Comparison of ENCODE assay signal across 8 cellular contexts in genomic region chr12:56029666-56030293, GRCh38. TPM values are rescaled to one million over a fixed set of nuclear protein-coding genes. Genes with fewer than 3 reads are reported as not detected.
DNase-seq lines count a peak whose midpoint lies in the region; ATAC-seq, FAIRE-seq and TF ChIP-seq lines count a peak whose summit lies in the region.

No MANE protein-coding gene starts in this region.

- H3K9me3 Mint-ChIP-seq in CD8-positive, alpha-beta T cell = no peaks in the 10 kb centered on the region
- no peaks in the 10 kb centered on the region for H3K9me3 Mint-ChIP-seq in activated T-helper 17 cell treated with anti-CD3 and anti-CD28 coated beads, Interleukin-2, amount 50 U/mL, for 72 hours

- peak; percentile 63 for TF ChIP-seq CTCF in CD8-positive, alpha-beta T cell (IDR thresholded peaks at IDR 0.05)
- TF ChIP-seq CTCF in foreskin fibroblast (IDR thresholded peaks at IDR 0.05; ENCODE audit: low read depth, low read length) = peak; percentile 83
- peak; percentile 87 for TF ChIP-seq CTCF in retinal pigment epithelial cell (conservative IDR thresholded peaks at IDR 0.05; ENCODE audit: low read depth, low read length)

- peaks cover 26% of the 10 kb centered on the region for H3K4me1 Mint-ChIP-seq in CD8-positive, alpha-beta T cell (ENCODE audit: low read depth)
- H3K4me1 Mint-ChIP-seq in activated T-helper 17 cell treated with anti-CD3 and anti-CD28 coated beads, Interleukin-2, amount 50 U/mL, for 72 hours = peaks cover 16% of the 10 kb centered on the region

- peak in 4 of 7 experiments; percentile 40 to 54 (median 48) for DNase-seq in CD8-positive, alpha-beta T cell
- DNase-seq in GM19239 (ENCODE audit: insufficient read length, low spot score) (peak; percentile 45), NCI-H460 (ENCODE audit: extremely low read depth, low read depth) (peak; percentile 49), foreskin fibroblast (peak; percentile 60 to 85), retinal pigment epithelial cell (ENCODE audit: low read depth) (no peak)

- H3K27me3 Mint-ChIP-seq in CD8-positive, alpha-beta T cell (ENCODE audit: low read depth) = no peaks in the 10 kb centered on the region
- H3K27me3 Mint-ChIP-seq in activated T-helper 17 cell treated with anti-CD3 and anti-CD28 coated beads, Interleukin-2, amount 50 U/mL, for 72 hours = no peaks in the 10 kb centered on the region

- intact Hi-C loops in CD8-positive, alpha-beta T cell (cut with DNase I, micrococcal nuclease) = loop anchor here (1.0 to 5.0 kb wide), 4 partner anchors 33 to 303 kb away; no protein-coding TSS in a partner anchor

- no peak overlapping the region for H3K4me3 Mint-ChIP-seq in CD8-positive, alpha-beta T cell
- H3K4me3 Mint-ChIP-seq in activated T-helper 17 cell treated with anti-CD3 and anti-CD28 coated beads, Interleukin-2, amount 50 U/mL, for 72 hours = no peak overlapping the region

- H3K27me3 ChIP-seq in CD8-positive, alpha-beta T cell (ENCODE audit: insufficient read depth, low read length) = no peaks in the 10 kb centered on the region

- no peak overlapping the region for H3K4me3 ChIP-seq in CD8-positive, alpha-beta T cell (ENCODE audit: low read depth, low read length)
- no peak overlapping the region for H3K4me3 ChIP-seq in foreskin fibroblast (ENCODE audit: low read depth in 1 of 2, low read length in 2 of 2)
- no peak overlapping the region for H3K4me3 ChIP-seq in retinal pigment epithelial cell (ENCODE audit: low read length)

- CTCF ChIA-PET in CD8-positive, alpha-beta T cell (lab: Charles Lee) = interaction anchor here (0.7 to 5.2 kb wide), 23 partner anchors 10 to 383 kb away, joined by 3 to 54 read pairs (median 4); partner anchors contain the start of gene SUOX

- peak; percentile 52 for FAIRE-seq in GM19239 (lab: Jason Lieb, UNC)

- peaks cover 3% of the 10 kb centered on the region for H3K36me3 ChIP-seq in CD8-positive, alpha-beta T cell (ENCODE audit: insufficient read depth, low read length)

- H3K36me3 Mint-ChIP-seq in CD8-positive, alpha-beta T cell = peaks cover 29% of the 10 kb centered on the region
- peaks cover 95% of the 10 kb centered on the region for H3K36me3 Mint-ChIP-seq in activated T-helper 17 cell treated with anti-CD3 and anti-CD28 coated beads, Interleukin-2, amount 50 U/mL, for 72 hours (ENCODE audit: low read depth)

- POLR2A ChIA-PET in CD8-positive, alpha-beta T cell (lab: Charles Lee) = no interaction called here

- H3K9me3 ChIP-seq in CD8-positive, alpha-beta T cell (ENCODE audit: low read length) = no peaks in the 10 kb centered on the region

- H3K4me1 ChIP-seq in CD8-positive, alpha-beta T cell (ENCODE audit: insufficient read depth, low read length) = peaks cover 23% of the 10 kb centered on the region

- peak; percentile 41 for ATAC-seq in CD8-positive, alpha-beta T cell
- ATAC-seq in activated T-helper 17 cell treated with anti-CD3 and anti-CD28 coated beads, Interleukin-2, amount 50 U/mL, for 72 hours (replicated peaks) = peak; percentile 50
- ATAC-seq in HG03139 (IDR thresholded peaks at IDR 0.05; ENCODE audit: unreplicated experiment) = no peak
- no peak for ATAC-seq in GM21786 (IDR thresholded peaks at IDR 0.05; ENCODE audit: unreplicated experiment)

- H3K27ac ChIP-seq in CD8-positive, alpha-beta T cell (ENCODE audit: low read depth, low read length) = no peak overlapping the region

- H3K27ac Mint-ChIP-seq in CD8-positive, alpha-beta T cell = peak overlapping the region; percentile 73
- H3K27ac Mint-ChIP-seq in activated T-helper 17 cell treated with anti-CD3 and anti-CD28 coated beads, Interleukin-2, amount 50 U/mL, for 72 hours = peak overlapping the region; percentile 20

RNA-seq across cellular contexts. Expression of gene IKZF4, which starts 8.9 kb away (rescaled TPM):
- total RNA-seq in CD8-positive, alpha-beta T cell = 1 to 10 TPM; 2.2 to 2.5 TPM
- 1.5 and 1.6 TPM in 2 replicates for total RNA-seq in NCI-H460 (2014; rRNA removed; shearing (Covaris generic))
- polyA plus RNA-seq in NCI-H460 (2014; cell fraction: nucleus; rRNA removed) = 0.99 and 1.5 TPM in 2 replicates
- 10 to 100 TPM; 19.1 to 20.3 TPM for total RNA-seq in activated T-helper 17 cell treated with anti-CD3 and anti-CD28 coated beads, Interleukin-2, amount 50 U/mL, for 72 hours

RNA-seq across cellular contexts. Expression of gene RPS26, which starts 11.9 kb away (rescaled TPM):
- 10 to 100 TPM; 33.8 to 36.7 TPM for total RNA-seq in CD8-positive, alpha-beta T cell
- total RNA-seq in NCI-H460 (2014; rRNA removed; shearing (Covaris generic)) = 314 and 346 TPM in 2 replicates
- 280 and 457 TPM in 2 replicates for polyA plus RNA-seq in NCI-H460 (2014; cell fraction: nucleus; rRNA removed)
- total RNA-seq in activated T-helper 17 cell treated with anti-CD3 and anti-CD28 coated beads, Interleukin-2, amount 50 U/mL, for 72 hours = 10 to 100 TPM; 32.5 to 36.1 TPM

RNA-seq across cellular contexts. Expression of gene SUOX, which starts 32.7 kb away (rescaled TPM):
- total RNA-seq in CD8-positive, alpha-beta T cell = 1 to 10 TPM in 1 of 2 experiments, under 1 TPM in 1; 0.72 to 1.2 TPM
- 9.7 and 10.4 TPM in 2 replicates for total RNA-seq in NCI-H460 (2014; rRNA removed; shearing (Covaris generic))
- 14.0 and 24.3 TPM in 2 replicates for polyA plus RNA-seq in NCI-H460 (2014; cell fraction: nucleus; rRNA removed)
- total RNA-seq in activated T-helper 17 cell treated with anti-CD3 and anti-CD28 coated beads, Interleukin-2, amount 50 U/mL, for 72 hours = 1 to 10 TPM; 3.4 to 3.5 TPM

RNA-seq across cellular contexts. Expression of gene ERBB3, which starts 50.2 kb away (rescaled TPM):
- total RNA-seq in CD8-positive, alpha-beta T cell = 1 to 10 TPM in 1 of 2 experiments, under 1 TPM in 1; 0.90 to 1.5 TPM
- 0.78 and 1.1 TPM in 2 replicates for total RNA-seq in NCI-H460 (2014; rRNA removed; shearing (Covaris generic))
- 0.50 and 2.2 TPM in 2 replicates for polyA plus RNA-seq in NCI-H460 (2014; cell fraction: nucleus; rRNA removed)
- total RNA-seq in activated T-helper 17 cell treated with anti-CD3 and anti-CD28 coated beads, Interleukin-2, amount 50 U/mL, for 72 hours = under 1 TPM; 0.56 to 0.64 TPM

RNA-seq across cellular contexts. Expression of gene RAB5B, which starts 55.9 kb away (rescaled TPM):
- total RNA-seq in CD8-positive, alpha-beta T cell = 10 to 100 TPM; 16.1 to 16.8 TPM
- 37.6 and 39.4 TPM in 2 replicates for total RNA-seq in NCI-H460 (2014; rRNA removed; shearing (Covaris generic))
- polyA plus RNA-seq in NCI-H460 (2014; cell fraction: nucleus; rRNA removed) = 13.5 and 17.5 TPM in 2 replicates
- total RNA-seq in activated T-helper 17 cell treated with anti-CD3 and anti-CD28 coated beads, Interleukin-2, amount 50 U/mL, for 72 hours = 10 to 100 TPM; 34.2 to 50.8 TPM

Comparison
In these comparisons a context has a peak if more than half of its experiments do, and no peak if none do; other contexts are left out.
1. ATAC-seq: peak in CD8-positive, alpha-beta T cell (single experiment) and activated T-helper 17 cell treated with anti-CD3 and anti-CD28 coated beads, Interleukin-2, amount 50 U/mL, for 72 hours (single experiment); none in HG03139 (single experiment) and GM21786 (single experiment).
2. Peak in every context shown above with its lines, with median percentiles within 50 percentile points of each other: CTCF ChIP-seq.